In genomic region chr7:82274681-82275080, GRCh38 we compare ENCODE assay signal across 26 cellular contexts.
"Had no signal": no experiment of that assay in that cellular context is flagged by ENCODE, and none has a peak within 500 bp of the region (broad histone marks: within the 10 kb centered on the region; RNA-seq: fewer than 3 reads in every experiment).

No MANE protein-coding gene starts in this region.

- DNase-seq: colonic mucosa; cortex of kidney; dermis blood vessel endothelial cell; dorsolateral prefrontal cortex; effector CD4-positive, alpha-beta T cell; effector CD8-positive, alpha-beta T cell; effector memory CD4-positive, alpha-beta T cell; effector memory CD8-positive, alpha-beta T cell; endodermal cell; erythroblast; esophagus squamous epithelium; foreskin keratinocyte; foreskin melanocyte; gastrocnemius medialis; head of caudate nucleus; heart left ventricle; heart right ventricle had no signal

- H3K4me3 ChIP-seq: colonic mucosa, coronary artery, dorsolateral prefrontal cortex, esophagus muscularis mucosa, esophagus squamous epithelium, gastrocnemius medialis, gastroesophageal sphincter, heart left ventricle, heart right ventricle had no signal

- H3K9me3 ChIP-seq: colonic mucosa, esophagus muscularis mucosa, esophagus squamous epithelium, gastrocnemius medialis, gastroesophageal sphincter, heart left ventricle, heart right ventricle had no signal

- H3K36me3 ChIP-seq: colonic mucosa, esophagus muscularis mucosa, esophagus squamous epithelium, gastrocnemius medialis, gastroesophageal sphincter, heart left ventricle, heart right ventricle had no signal

- H3K27me3 ChIP-seq: colonic mucosa, dorsolateral prefrontal cortex, esophagus muscularis mucosa, esophagus squamous epithelium, foreskin keratinocyte, gastrocnemius medialis, gastroesophageal sphincter, heart left ventricle, heart right ventricle had no signal

- H3K27ac ChIP-seq: colonic mucosa, coronary artery, dorsolateral prefrontal cortex, epithelial cell of prostate, esophagus muscularis mucosa, esophagus squamous epithelium, foreskin keratinocyte, gastrocnemius medialis, gastroesophageal sphincter, heart left ventricle, heart right ventricle had no signal

- ATAC-seq: effector memory CD8-positive, alpha-beta T cell; esophagus mucosa; foreskin keratinocyte; gastrocnemius medialis; gastroesophageal sphincter; heart left ventricle had no signal

- H3K4me1 ChIP-seq: colonic mucosa, esophagus muscularis mucosa, esophagus squamous epithelium, foreskin keratinocyte, gastroesophageal sphincter had no signal

- FAIRE-seq: colon, endometrium, endothelial cell of umbilical vein, frontal cortex had no signal
